In genomic region chr1:160260436-160261382, GRCh38 we compare ENCODE assay signal across 8 cellular contexts. TPM values are rescaled to one million over a fixed set of nuclear protein-coding genes. Genes with fewer than 3 reads are reported as not detected.
DNase-seq lines count a peak whose midpoint lies in the region; ATAC-seq and TF ChIP-seq lines count a peak whose summit lies in the region.

No MANE protein-coding gene starts in this region.

- H3K79me2 ChIP-seq in neural cell (replicated peaks; ENCODE audit: insufficient read depth, low read length), result peaks cover 46% of the 10 kb centered on the region

- intact Hi-C loops in heart left ventricle (cut with DNase I) (no loop called here), Right ventricle myocardium inferior (cut with DNase I) (no loop called here)

- DNase-seq in heart left ventricle (peak in 1 of 5 donors; percentile 16), Right ventricle myocardium inferior (ENCODE audit: missing footprints) (no peak), OCI-M1 (lab: John Stamatoyannopoulos, UW) (peak; percentile 51), cerebellum (ENCODE audit: low spot score) (no peak)

- peak overlapping the region; percentile 70 to 97 (median 86) for H3K4me3 ChIP-seq in heart left ventricle
- peak overlapping the region; percentile 99 for H3K4me3 ChIP-seq in ectodermal cell (ENCODE audit: insufficient read depth, low read depth, low read length)
- H3K4me3 ChIP-seq in neural cell (ENCODE audit: low read length), result peak overlapping the region; percentile 84

- H3K9ac ChIP-seq in neural cell (ENCODE audit: low read length), result peak overlapping the region; percentile 96

- H3K9me2 ChIP-seq in neural cell (ENCODE audit: insufficient read depth, low read length), result no peaks in the 10 kb centered on the region

- H3K27me3 ChIP-seq in heart left ventricle, result no peaks in the 10 kb centered on the region
- H3K27me3 ChIP-seq in ectodermal cell (ENCODE audit: control insufficient read depth, insufficient read depth, low read length, poor library complexity, severe bottlenecking), result peaks cover 8% of the 10 kb centered on the region
- no peaks in the 10 kb centered on the region for H3K27me3 ChIP-seq in neural cell (ENCODE audit: insufficient read depth, low read depth, low read length)

- H3K36me3 ChIP-seq in heart left ventricle (peaks cover 0 to 11% (median 0%) of the 10 kb centered on the region in 9 donors), ectodermal cell (ENCODE audit: control insufficient read depth, insufficient read depth, low read length) (no peaks in the 10 kb centered on the region), neural cell (ENCODE audit: insufficient read depth, low read length) (no peaks in the 10 kb centered on the region)

- TF ChIP-seq CTCF in heart left ventricle (IDR thresholded peaks at IDR 0.05), result no peak
- TF ChIP-seq CTCF in neural cell (IDR thresholded peaks at IDR 0.05; ENCODE audit: poor library complexity, severe bottlenecking), result no peak

- H3K27ac ChIP-seq in heart left ventricle, result peak overlapping the region; percentile 87 to 99 (median 97)
- no peak overlapping the region for H3K27ac ChIP-seq in ectodermal cell (ENCODE audit: insufficient read depth, low read depth, low read length, poor library complexity, severe bottlenecking)
- peak overlapping the region; percentile 93 for H3K27ac ChIP-seq in neural cell (ENCODE audit: low read length)

- H2AFZ ChIP-seq in neural cell (ENCODE audit: low read depth, low read length), result no peak overlapping the region

- 24 to 33% (median 27%) methylated on average over 6 of the region's 6 CpGs for WGBS in heart left ventricle, 4 donors
- 82 to 88% methylated on average over 6 of the region's 6 CpGs for WGBS in ectodermal cell, 2 experiments

- H3K4me1 ChIP-seq in heart left ventricle, result peaks cover 0 to 57% (median 51%) of the 10 kb centered on the region in 12 donors
- peaks cover 23% of the 10 kb centered on the region for H3K4me1 ChIP-seq in ectodermal cell (ENCODE audit: control insufficient read depth, insufficient read depth, low read length)

- H3K9me3 ChIP-seq in heart left ventricle, result no peaks in the 10 kb centered on the region
- no peaks in the 10 kb centered on the region for H3K9me3 ChIP-seq in ectodermal cell (ENCODE audit: control insufficient read depth, low read length)
- H3K9me3 ChIP-seq in neural cell (ENCODE audit: low read length), result no peaks in the 10 kb centered on the region

- TF ChIP-seq EP300 in neural cell (conservative IDR thresholded peaks at IDR 0.05; ENCODE audit: poor library complexity, severe bottlenecking), result no peak

- no peak for TF ChIP-seq POLR2A in heart left ventricle (IDR thresholded peaks at IDR 0.05)

- no peaks in the 10 kb centered on the region for H3F3A ChIP-seq in neural cell (ENCODE audit: insufficient read depth, low read length, poor library complexity, severe bottlenecking)

- ATAC-seq in heart left ventricle, result no peak
- ATAC-seq in Right ventricle myocardium inferior, result no peak
- ATAC-seq in GM19351 (IDR thresholded peaks at IDR 0.05; ENCODE audit: unreplicated experiment), result no peak
- no peak for ATAC-seq in HG03571 (IDR thresholded peaks at IDR 0.05; ENCODE audit: unreplicated experiment)

- H3K4me2 ChIP-seq in neural cell (ENCODE audit: low read length), result peak overlapping the region; percentile 99

- H4K20me1 ChIP-seq in neural cell (ENCODE audit: insufficient read depth), result no peaks in the 10 kb centered on the region

- TF ChIP-seq RAD21 in neural cell (conservative IDR thresholded peaks at IDR 0.05), result no peak

TF ChIP-seq in neural cell, 6 proteins besides CTCF, POLR2A, EP300 and RAD21:
- TF ChIP-seq SMC3 (conservative IDR thresholded peaks at IDR 0.05; ENCODE audit: poor library complexity) (no peak), MXI1 (conservative IDR thresholded peaks at IDR 0.05; ENCODE audit: poor library complexity, severe bottlenecking) (no peak), EZH2 (IDR thresholded peaks at IDR 0.05; ENCODE audit: borderline replicate concordance, insufficient read depth, low read length, poor library complexity, severe bottlenecking) (no peak), POLR2AphosphoS5 (IDR thresholded peaks at IDR 0.05) (no peak), TAF1 (IDR thresholded peaks at IDR 0.05; ENCODE audit: low read depth) (no peak), REST (IDR thresholded peaks at IDR 0.05; ENCODE audit: borderline replicate concordance) (no peak)

RNA-seq across cellular contexts. Expression of gene DCAF8, which starts 1.6 kb away (rescaled TPM):
- total RNA-seq in heart left ventricle (100 to 1,000 TPM; 111 to 161 (median 131) TPM), Right ventricle myocardium inferior (142 TPM), cerebellum (108 TPM)
- polyA plus RNA-seq in heart left ventricle (10 to 100 TPM; 78.4 to 96.9 TPM), neural cell (153 TPM in 2 replicates)
- 128 TPM for polyA plus RNA-seq in ectodermal cell (2013, experiment 1 of 4)
- 149 TPM for polyA plus RNA-seq in ectodermal cell (2013, experiment 2 of 4)
- polyA plus RNA-seq in ectodermal cell (2013, experiment 3 of 4), result 97.9 TPM
- polyA plus RNA-seq in ectodermal cell (2013, experiment 4 of 4), result 116 TPM
- 117 and 129 TPM in 2 replicates for polyA minus RNA-seq in neural cell

RNA-seq across cellular contexts. Expression of gene PEX19, which starts 24.2 kb away (rescaled TPM):
- total RNA-seq in heart left ventricle (100 to 1,000 TPM in 1 of 9 donors, 10 to 100 TPM in 8; 65.0 to 105 (median 85.7) TPM), Right ventricle myocardium inferior (102 TPM), cerebellum (42.1 TPM)
- polyA plus RNA-seq in heart left ventricle (10 to 100 TPM; 22.5 to 44.8 TPM), neural cell (37.7 and 51.6 TPM in 2 replicates)
- 91.0 TPM for polyA plus RNA-seq in ectodermal cell (2013, experiment 1 of 4)
- polyA plus RNA-seq in ectodermal cell (2013, experiment 2 of 4), result 99.9 TPM
- polyA plus RNA-seq in ectodermal cell (2013, experiment 3 of 4), result 63.8 TPM
- polyA plus RNA-seq in ectodermal cell (2013, experiment 4 of 4), result 70.0 TPM
- 35.8 and 38.3 TPM in 2 replicates for polyA minus RNA-seq in neural cell

RNA-seq across cellular contexts. Expression of gene PEA15, which starts 55.5 kb away (rescaled TPM):
- total RNA-seq in heart left ventricle (100 to 1,000 TPM; 134 to 581 (median 290) TPM), Right ventricle myocardium inferior (283 TPM), cerebellum (125 TPM)
- polyA plus RNA-seq in heart left ventricle (1,000 to 10,000 TPM in 1 of 2 donors, 100 to 1,000 TPM in 1; 250 to 1,078 TPM), neural cell (46.4 and 51.9 TPM in 2 replicates)
- 107 TPM for polyA plus RNA-seq in ectodermal cell (2013, experiment 1 of 4)
- 121 TPM for polyA plus RNA-seq in ectodermal cell (2013, experiment 2 of 4)
- polyA plus RNA-seq in ectodermal cell (2013, experiment 3 of 4), result 84.4 TPM
- polyA plus RNA-seq in ectodermal cell (2013, experiment 4 of 4), result 105 TPM
- polyA minus RNA-seq in neural cell, result 33.1 and 40.9 TPM in 2 replicates
